Comparison of ENCODE assay signal across 8 cellular contexts in the genomic region with DNA sequence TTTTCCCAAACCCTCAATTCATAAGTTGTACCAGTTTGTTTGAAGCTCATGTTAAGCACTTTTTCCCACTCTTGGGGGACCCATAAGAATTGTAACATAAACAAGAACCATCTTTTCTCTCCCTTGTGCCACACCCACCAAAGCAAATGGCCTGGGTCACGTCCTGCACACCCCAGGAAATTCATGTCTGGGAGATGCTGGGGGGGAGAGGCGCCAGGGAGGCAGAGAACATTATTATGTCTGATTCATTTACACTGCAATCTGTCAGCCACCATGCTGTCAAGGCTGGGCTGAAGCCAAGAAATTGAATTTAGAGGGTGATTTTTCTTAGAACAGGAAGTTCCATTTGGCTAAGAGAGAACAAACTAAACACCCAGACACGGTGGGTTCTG. TPM values are rescaled to one million over a fixed set of nuclear protein-coding genes. Genes with fewer than 3 reads are reported as not detected.
DNase-seq lines count a peak whose midpoint lies in the region; ATAC-seq and TF ChIP-seq lines count a peak whose summit lies in the region.

No MANE protein-coding gene starts in this region.

- no peak for ATAC-seq in GM18520 (IDR thresholded peaks at IDR 0.05; ENCODE audit: unreplicated experiment)
- no peak for ATAC-seq in GM18873 (IDR thresholded peaks at IDR 0.05; ENCODE audit: low FRiP score, unreplicated experiment)
- no peak for ATAC-seq in HG03378 (IDR thresholded peaks at IDR 0.05; ENCODE audit: unreplicated experiment)
- no peak for ATAC-seq in HG02678 (IDR thresholded peaks at IDR 0.05; ENCODE audit: unreplicated experiment)

- H3K4me3 ChIP-seq in cardiac fibroblast (replicated peaks in 1 of 2; ENCODE audit: low read depth in 2 of 2, low read length in 2 of 2), result no peak overlapping the region

- DNase-seq in A172 (ENCODE audit: low spot score) (peak; percentile 89), NCI-H1417 treated with DMSO at 0.1 percent for 48 hours (lab: John Stamatoyannopoulos, UW) (peak; percentile 1), cardiac fibroblast (ENCODE audit: low read depth in 2 of 2) (peak; percentile 83 to 86), mucosa of gallbladder (ENCODE audit: low spot score) (peak; percentile 19)

- no peak for TF ChIP-seq CTCF in cardiac fibroblast (IDR thresholded peaks at IDR 0.05; ENCODE audit: low read depth, low read length)

RNA-seq across cellular contexts. Expression of a gene that starts 37.2 kb away (rescaled TPM):
- total RNA-seq in A172 (2014; rRNA removed; shearing (Covaris generic)), result 41.4 and 44.7 TPM in 2 replicates
- total RNA-seq in mucosa of gallbladder, result 35.0 TPM

Comparison
In these comparisons a context has a peak if more than half of its experiments do, and no peak if none do; other contexts are left out.
1. DNase-seq: peak in every context shown above with its lines; median percentile 89 in A172; 84 in cardiac fibroblast; 19 in mucosa of gallbladder; 1 in NCI-H1417 treated with DMSO at 0.1 percent for 48 hours.